23 cellular contexts compared by ENCODE assay signal in genomic region chr3:6965881-6966280, GRCh38.
"Had no signal": no experiment of that assay in that cellular context is flagged by ENCODE, and none has a peak within 500 bp of the region (broad histone marks: within the 10 kb centered on the region; RNA-seq: fewer than 3 reads in every experiment).

No MANE protein-coding gene starts in this region.

- DNase-seq: heart right ventricle; kidney glomerular epithelial cell; left cardiac atrium; left lung; lower lobe of right lung; mammary epithelial cell; naive thymus-derived CD8-positive, alpha-beta T cell; nucleus accumbens; psoas muscle; right lobe of liver; stimulated activated CD4-positive, alpha-beta T cell treated with anti-CD3 and anti-CD28 coated beads, Interleukin-1b, Interleukin-23, amount 100 ng/mL, for 48 hours; stimulated activated CD4-positive, alpha-beta T cell treated with anti-CD3 and anti-CD28 coated beads, Interleukin-2, amount 100 ng/mL, for 48 hours; stimulated activated CD4-positive, alpha-beta T cell treated with anti-CD3 and anti-CD28 coated beads, Interleukin-4, amount 100 ng/mL, for 4 hours; stimulated activated CD8-positive, alpha-beta memory T cell treated with anti-CD3 and anti-CD28 coated beads, Interleukin-4, amount 100 ng/mL, for 48 hours; stimulated activated naive CD4-positive, alpha-beta T cell treated with Interleukin-2 at 50 U/mL for 16 hours; stimulated activated naive CD8-positive, alpha-beta T cell treated with anti-CD3 and anti-CD28 coated beads, Interleukin-15, amount 100 ng/mL, for 72 hours; substantia nigra; uterus had no signal

- H3K27me3 ChIP-seq: heart right ventricle, hepatocyte, left lung, right atrium auricular region, right lobe of liver, tibial nerve, uterus had no signal

- H3K36me3 ChIP-seq: heart right ventricle, left lung, lower lobe of right lung, right atrium auricular region, right lobe of liver, tibial nerve, uterus had no signal

- H3K79me2 ChIP-seq: hepatocyte, parathyroid adenoma had no signal

- H3K4me2 ChIP-seq: hepatocyte, smooth muscle cell had no signal

- H3K27ac ChIP-seq: heart right ventricle, hepatocyte, left lung, lower lobe of right lung, parathyroid adenoma, psoas muscle, right atrium auricular region, right lobe of liver, tibial nerve, uterus had no signal

- H3K4me1 ChIP-seq: heart right ventricle, left lung, lower lobe of right lung, parathyroid adenoma, psoas muscle, right atrium auricular region, right lobe of liver, tibial nerve, uterus had no signal

- H3K4me3 ChIP-seq: heart right ventricle, hepatocyte, left lung, lower lobe of right lung, psoas muscle, right atrium auricular region, right lobe of liver, smooth muscle cell, tibial nerve, uterus had no signal

- H3K9ac ChIP-seq: parathyroid adenoma had no signal
